23 cellular contexts compared by ENCODE assay signal in genomic region chr1:164999135-164999534, GRCh38.
"Had no signal": no experiment of that assay in that cellular context is flagged by ENCODE, and none has a peak within 500 bp of the region (broad histone marks: within the 10 kb centered on the region; RNA-seq: fewer than 3 reads in every experiment).

No MANE protein-coding gene starts in this region.

- H3K4me3 Mint-ChIP-seq: activated CD8-positive, alpha-beta T cell treated with anti-CD3 and anti-CD28 coated beads, Interleukin-2, amount 10 ng/mL, durations not matched to agents 7 days and 5 days; activated naive CD8-positive, alpha-beta T cell treated with anti-CD3 and anti-CD28 coated beads, Interleukin-2, amount 10 ng/mL, durations not matched to agents 7 days and 5 days; central memory CD8-positive, alpha-beta T cell; T-cell had no signal

- H3K9me3 Mint-ChIP-seq: activated naive CD8-positive, alpha-beta T cell treated with anti-CD3 and anti-CD28 coated beads, Interleukin-2, amount 10 ng/mL, durations not matched to agents 7 days and 5 days had no signal

- DNase-seq: activated CD4-positive, alpha-beta T cell treated with anti-CD3 and anti-CD28 coated beads for 48 hours; activated CD4-positive, alpha-beta T cell treated with anti-CD3 and anti-CD28 coated beads, Interleukin-2, amount 50 U/mL, for 4 hours; activated CD8-positive, alpha-beta memory T cell treated with anti-CD3 and anti-CD28 coated beads, Interleukin-2, amount 50 U/mL, for 48 hours; activated CD8-positive, alpha-beta T cell treated with anti-CD3 and anti-CD28 coated beads, Interleukin-2, amount 10 ng/mL, durations not matched to agents 7 days and 5 days; activated naive CD4-positive, alpha-beta T cell treated with anti-CD3 and anti-CD28 coated beads, Interleukin-2, amount 50 U/mL, for 16 hours; activated naive CD8-positive, alpha-beta T cell treated with anti-CD3 and anti-CD28 coated beads, Interleukin-2, amount 10 ng/mL, durations not matched to agents 7 days and 5 days; activated T-cell treated with anti-CD3 and anti-CD28 coated beads, Interleukin-2, amount 50 U/mL, for 1 hour; adrenal gland; Karpas-422; MM.1S; NCI-H1105; NCI-H1436; NCI-H1694 treated with DMSO at 0.1 percent for 48 hours; NCI-H2029 treated with DMSO at 0.1 percent for 48 hours; NCI-H446; NCI-H524; PC-9; SIG-M5; T-cell; T-helper 2 cell had no signal

- H2AFZ ChIP-seq: PC-9 had no signal

- H3K27ac ChIP-seq: adrenal gland, PC-9, SK-N-MC had no signal

- H3K27ac Mint-ChIP-seq: activated CD8-positive, alpha-beta T cell treated with anti-CD3 and anti-CD28 coated beads, Interleukin-2, amount 10 ng/mL, durations not matched to agents 7 days and 5 days; activated naive CD8-positive, alpha-beta T cell treated with anti-CD3 and anti-CD28 coated beads, Interleukin-2, amount 10 ng/mL, durations not matched to agents 7 days and 5 days; T-cell had no signal

- H3K36me3 Mint-ChIP-seq: activated naive CD8-positive, alpha-beta T cell treated with anti-CD3 and anti-CD28 coated beads, Interleukin-2, amount 10 ng/mL, durations not matched to agents 7 days and 5 days; T-cell had no signal

- H3K36me3 ChIP-seq: adrenal gland had no signal

- H3K4me1 ChIP-seq: adrenal gland had no signal

- ATAC-seq: activated CD4-positive, CD25-positive, alpha-beta regulatory T cell treated with anti-CD3 and anti-CD28 coated beads, Interleukin-2, amount 50 U/mL, for 24 hours; activated CD8-positive, alpha-beta T cell treated with anti-CD3 and anti-CD28 coated beads, Interleukin-2, amount 10 ng/mL, durations not matched to agents 7 days and 5 days; T-cell had no signal

- H3K4me2 ChIP-seq: PC-9 had no signal

- H3K9me3 ChIP-seq: adrenal gland had no signal

- H3K4me1 Mint-ChIP-seq: activated naive CD8-positive, alpha-beta T cell treated with anti-CD3 and anti-CD28 coated beads, Interleukin-2, amount 10 ng/mL, durations not matched to agents 7 days and 5 days; central memory CD8-positive, alpha-beta T cell; T-cell had no signal

- H3K27me3 Mint-ChIP-seq: activated naive CD8-positive, alpha-beta T cell treated with anti-CD3 and anti-CD28 coated beads, Interleukin-2, amount 10 ng/mL, durations not matched to agents 7 days and 5 days; central memory CD8-positive, alpha-beta T cell; T-cell had no signal

- H3K4me3 ChIP-seq: adrenal gland, PC-9, SK-N-MC had no signal
